ENCODE assay signal across 1 cellular context in genomic region chr10:13102002-13102794, GRCh38.
TF ChIP-seq lines count a peak whose summit lies in the region.

No MANE protein-coding gene starts in this region.

TF ChIP-seq in HepG2, 621 proteins besides CTCF, POLR2A, EP300 and RAD21 (continued from another document and continues in another):
- TF ChIP-seq AKNA (CRISPR knock-in tag; IDR thresholded peaks at IDR 0.05; ENCODE audit: borderline replicate concordance), result no peak
- TF ChIP-seq ASH2L (IDR thresholded peaks at IDR 0.05; ENCODE audit: insufficient read length, low read depth, low read length), result peak; percentile 50
- no peak for TF ChIP-seq NFKBIZ (CRISPR knock-in tag; IDR thresholded peaks at IDR 0.05)
- no peak for TF ChIP-seq ZNF788 (CRISPR knock-in tag; IDR thresholded peaks at IDR 0.05; ENCODE audit: borderline replicate concordance)
- no peak for TF ChIP-seq TFDP1 (CRISPR knock-in tag; IDR thresholded peaks at IDR 0.05; ENCODE audit: borderline replicate concordance)
- no peak for TF ChIP-seq THAP8 (CRISPR knock-in tag; IDR thresholded peaks at IDR 0.05; ENCODE audit: borderline replicate concordance)
- no peak for TF ChIP-seq TRIM22 (IDR thresholded peaks at IDR 0.05)
- no peak for TF ChIP-seq SMYD3 (CRISPR knock-in tag; IDR thresholded peaks at IDR 0.05)
- TF ChIP-seq ATF6 (CRISPR knock-in tag; conservative IDR thresholded peaks at IDR 0.05), result no peak
- no peak for TF ChIP-seq ZNF563 (CRISPR knock-in tag; IDR thresholded peaks at IDR 0.05)
- TF ChIP-seq TAF15 (IDR thresholded peaks at IDR 0.05; ENCODE audit: low read depth, low read length, poor library complexity, severe bottlenecking), result no peak
- TF ChIP-seq MYNN (CRISPR knock-in tag; IDR thresholded peaks at IDR 0.05; ENCODE audit: low read depth), result no peak
- TF ChIP-seq ZNF768 (CRISPR knock-in tag; IDR thresholded peaks at IDR 0.05), result no peak
- 0 out of 2 replicates have a peak, but pooled peaks have one; percentile 5 for TF ChIP-seq ZNF644 (CRISPR knock-in tag; IDR thresholded peaks at IDR 0.05; ENCODE audit: low read depth)
- no peak for TF ChIP-seq ZNF138 (CRISPR knock-in tag; IDR thresholded peaks at IDR 0.05; ENCODE audit: low read depth)
- no peak for TF ChIP-seq ZNF567 (CRISPR knock-in tag; IDR thresholded peaks at IDR 0.05; ENCODE audit: borderline replicate concordance)
- no peak for TF ChIP-seq HCFC1 (IDR thresholded peaks at IDR 0.05; ENCODE audit: low read depth, low read length)
- TF ChIP-seq ZNF432 (CRISPR knock-in tag; IDR thresholded peaks at IDR 0.05; ENCODE audit: borderline replicate concordance), result no peak
- TF ChIP-seq TFAP4 (IDR thresholded peaks at IDR 0.05; ENCODE audit: borderline replicate concordance, low read depth), result no peak
- TF ChIP-seq KDM4B (CRISPR knock-in tag; IDR thresholded peaks at IDR 0.05), result no peak
- TF ChIP-seq TAF1 (CRISPR knock-in tag; IDR thresholded peaks at IDR 0.05), result peak; percentile 38; the same call in 1 of the 2 replicates
- TF ChIP-seq ATF7-NPFF (CRISPR knock-in tag; IDR thresholded peaks at IDR 0.05; ENCODE audit: low read depth), result no peak
- no peak for TF ChIP-seq CCDC6 (CRISPR knock-in tag; IDR thresholded peaks at IDR 0.05)
- TF ChIP-seq ZNF879 (CRISPR knock-in tag; IDR thresholded peaks at IDR 0.05), result no peak
- TF ChIP-seq FOXM1 (CRISPR knock-in tag; IDR thresholded peaks at IDR 0.05), result no peak
- TF ChIP-seq HNRNPK (IDR thresholded peaks at IDR 0.05; ENCODE audit: low read depth, low read length, poor library complexity, severe bottlenecking), result no peak
- no peak for TF ChIP-seq NR2F1 (CRISPR knock-in tag; IDR thresholded peaks at IDR 0.05)
- TF ChIP-seq ZNF773 (CRISPR knock-in tag; IDR thresholded peaks at IDR 0.05; ENCODE audit: borderline replicate concordance), result no peak
- TF ChIP-seq ARNT (IDR thresholded peaks at IDR 0.05), result no peak
- TF ChIP-seq ZBTB42 (CRISPR knock-in tag; IDR thresholded peaks at IDR 0.05), result no peak
- no peak for TF ChIP-seq ZBTB7A (CRISPR knock-in tag; IDR thresholded peaks at IDR 0.05)
- no peak for TF ChIP-seq GABPA (IDR thresholded peaks at IDR 0.05; ENCODE audit: low read depth, low read length)
- TF ChIP-seq GABPA (CRISPR knock-in tag; IDR thresholded peaks at IDR 0.05; ENCODE audit: low read depth), result no peak
- no peak for TF ChIP-seq ZNF337 (CRISPR knock-in tag; IDR thresholded peaks at IDR 0.05; ENCODE audit: borderline replicate concordance, low read depth)
- peak; percentile 67 for TF ChIP-seq TARDBP (CRISPR knock-in tag; IDR thresholded peaks at IDR 0.05)
- no peak for TF ChIP-seq ZC3H13 (CRISPR knock-in tag; IDR thresholded peaks at IDR 0.05)
- peak; percentile 19; the same call in 1 of the 2 replicates for TF ChIP-seq DRAP1 (CRISPR knock-in tag; IDR thresholded peaks at IDR 0.05)
- TF ChIP-seq RBM22 (optimal IDR thresholded peaks at IDR 0.05; ENCODE audit: low read length), result no peak
- no peak for TF ChIP-seq RFX1 (IDR thresholded peaks at IDR 0.05)
- TF ChIP-seq JUNB (CRISPR knock-in tag; IDR thresholded peaks at IDR 0.05; ENCODE audit: borderline replicate concordance), result no peak
- TF ChIP-seq PAXIP1 (CRISPR knock-in tag; conservative IDR thresholded peaks at IDR 0.05), result peak; percentile 57; the same call in 1 of the 2 replicates
- TF ChIP-seq AGO2 (optimal IDR thresholded peaks at IDR 0.05; ENCODE audit: low read depth, low read length), result no peak
- no peak for TF ChIP-seq ZMYM2 (CRISPR knock-in tag; IDR thresholded peaks at IDR 0.05)
- no peak for TF ChIP-seq ZNF513 (CRISPR knock-in tag; conservative IDR thresholded peaks at IDR 0.05)
- peak; percentile 24; the same call in 1 of the 2 replicates for TF ChIP-seq GABPB1 (CRISPR knock-in tag; IDR thresholded peaks at IDR 0.05)
- TF ChIP-seq KLF9 (CRISPR knock-in tag; IDR thresholded peaks at IDR 0.05; ENCODE audit: low read depth), result no peak
- TF ChIP-seq ZSCAN9 (CRISPR knock-in tag; IDR thresholded peaks at IDR 0.05; ENCODE audit: borderline replicate concordance), result no peak
- no peak for TF ChIP-seq TCF7L2 (IDR thresholded peaks at IDR 0.05; ENCODE audit: low read depth, low read length)
- TF ChIP-seq PHF21A (CRISPR knock-in tag; IDR thresholded peaks at IDR 0.05), result no peak
- no peak for TF ChIP-seq TRAFD1 (CRISPR knock-in tag; IDR thresholded peaks at IDR 0.05; ENCODE audit: borderline replicate concordance)
